In genomic region chr22:20129747-20130014, GRCh38 we compare ENCODE assay signal across 18 cellular contexts. TPM values are rescaled to one million over a fixed set of nuclear protein-coding genes. Genes with fewer than 3 reads are reported as not detected.
DNase-seq lines count a peak whose midpoint lies in the region; ATAC-seq and TF ChIP-seq lines count a peak whose summit lies in the region.
"Had no signal": no experiment of that assay in that cellular context is flagged by ENCODE, and none has a peak within 500 bp of the region (broad histone marks: within the 10 kb centered on the region; RNA-seq: fewer than 3 reads in every experiment).

No MANE protein-coding gene starts in this region.

- H3K9me3 ChIP-seq in transverse colon, result no peaks in the 10 kb centered on the region
- H3K9me3 ChIP-seq: esophagus muscularis mucosa, MG63, prostate gland had no signal

- no peak for TF ChIP-seq POLR2A in transverse colon (IDR thresholded peaks at IDR 0.05)

- H3K4me3 ChIP-seq in transverse colon, result no peak overlapping the region
- H3K4me3 ChIP-seq: esophagus muscularis mucosa, hepatocyte, MG63, neural progenitor cell, prostate gland had no signal

- in situ Hi-C loops in transverse colon (cut with MboI; ENCODE audit: low pct_ligation_motif_present in 1 of 4, low pct_unique_long_range_greater_than_20kb in 1 of 4, low sequenced_read_pairs in 3 of 4), result no loop called here

- peaks cover 0 to 5% (median under 1%) of the 10 kb centered on the region in 4 donors for H3K36me3 ChIP-seq in transverse colon
- H3K36me3 ChIP-seq: neural progenitor cell had no signal

- intact Hi-C loops in transverse colon (cut with DNase I; ENCODE audit: low total_unique reads), result loop anchor here (10.0 kb wide), 1 partner anchor 155 kb away; no protein-coding TSS in a partner anchor

- WGBS in transverse colon (ENCODE audit: low coverage in 1 of 2), 2 donors, result 73% methylated on average over 3 of the region's 3 CpGs; no CpG with 5 or more reads in 1 of the 2 donors

- TF ChIP-seq CTCF in VCaP (conservative IDR thresholded peaks at IDR 0.05) (no peak), transverse colon (IDR thresholded peaks at IDR 0.05) (no peak)

- no peaks in the 10 kb centered on the region for H3K9me3 Mint-ChIP-seq in stimulated activated naive CD8-positive, alpha-beta T cell treated with anti-CD3 and anti-CD28 coated beads, Interleukin-15, Interleukin-2, amounts not matched to agents 100 ng/mL and 50 ng/mL, for 24 hours
- no peaks in the 10 kb centered on the region for H3K9me3 Mint-ChIP-seq in naive thymus-derived CD8-positive, alpha-beta T cell
- H3K9me3 Mint-ChIP-seq: endodermal cell, neural progenitor cell had no signal

- H3K4me3 Mint-ChIP-seq in stimulated activated naive CD8-positive, alpha-beta T cell treated with anti-CD3 and anti-CD28 coated beads, Interleukin-15, Interleukin-2, amounts not matched to agents 100 ng/mL and 50 ng/mL, for 24 hours, result no peak overlapping the region
- peak overlapping the region in 4 of 10 donors; percentile 10 to 74 (median 53) for H3K4me3 Mint-ChIP-seq in naive thymus-derived CD8-positive, alpha-beta T cell

- H3K27ac ChIP-seq in VCaP, result peak overlapping the region; percentile 92; the same call in 1 of the 2 replicates
- no peak overlapping the region for H3K27ac ChIP-seq in transverse colon
- H3K27ac ChIP-seq: hepatocyte, prostate gland had no signal

- peaks cover 23% of the 10 kb centered on the region for H3K36me3 Mint-ChIP-seq in stimulated activated naive CD8-positive, alpha-beta T cell treated with anti-CD3 and anti-CD28 coated beads, Interleukin-15, Interleukin-2, amounts not matched to agents 100 ng/mL and 50 ng/mL, for 24 hours (ENCODE audit: low read depth)
- peaks cover 0 to 29% (median 0%) of the 10 kb centered on the region in 3 donors for H3K36me3 Mint-ChIP-seq in naive thymus-derived CD8-positive, alpha-beta T cell

- POLR2A ChIA-PET in naive thymus-derived CD8-positive, alpha-beta T cell (lab: Charles Lee), result interaction anchor here (1.2 to 3.3 kb wide), 4 partner anchors 11 to 176 kb away, joined by 3 to 14 read pairs (median 4); partner anchors contain the start of genes TANGO2 and TRMT2A

- peak overlapping the region; percentile 16 for H3K27ac Mint-ChIP-seq in stimulated activated naive CD8-positive, alpha-beta T cell treated with anti-CD3 and anti-CD28 coated beads, Interleukin-15, Interleukin-2, amounts not matched to agents 100 ng/mL and 50 ng/mL, for 24 hours
- H3K27ac Mint-ChIP-seq in naive thymus-derived CD8-positive, alpha-beta T cell, result peak overlapping the region in 9 of 10 donors; percentile 44 to 90 (median 71)
- H3K27ac Mint-ChIP-seq: neural progenitor cell had no signal

- peaks cover 42% of the 10 kb centered on the region for H3K4me1 Mint-ChIP-seq in stimulated activated naive CD8-positive, alpha-beta T cell treated with anti-CD3 and anti-CD28 coated beads, Interleukin-15, Interleukin-2, amounts not matched to agents 100 ng/mL and 50 ng/mL, for 24 hours (ENCODE audit: low read depth)
- H3K4me1 Mint-ChIP-seq in naive thymus-derived CD8-positive, alpha-beta T cell, result peaks cover 5 to 35% (median 26%) of the 10 kb centered on the region in 4 donors
- H3K4me1 Mint-ChIP-seq: endodermal cell had no signal

- no peak for ATAC-seq in stimulated activated naive CD8-positive, alpha-beta T cell treated with anti-CD3 and anti-CD28 coated beads, Interleukin-15, Interleukin-2, amounts not matched to agents 100 U/mL and 50 U/mL, for 24 hours
- ATAC-seq in naive thymus-derived CD8-positive, alpha-beta T cell, result no peak
- ATAC-seq in GM18868 (IDR thresholded peaks at IDR 0.05; ENCODE audit: unreplicated experiment) (no peak), HG03521 (IDR thresholded peaks at IDR 0.05; ENCODE audit: unreplicated experiment) (no peak)
- ATAC-seq: left ventricle myocardium superior had no signal

- H3K27me3 Mint-ChIP-seq in stimulated activated naive CD8-positive, alpha-beta T cell treated with anti-CD3 and anti-CD28 coated beads, Interleukin-15, Interleukin-2, amounts not matched to agents 100 ng/mL and 50 ng/mL, for 24 hours, result no peaks in the 10 kb centered on the region
- H3K27me3 Mint-ChIP-seq in naive thymus-derived CD8-positive, alpha-beta T cell, result no peaks in the 10 kb centered on the region

- no peaks in the 10 kb centered on the region for H3K27me3 ChIP-seq in transverse colon
- H3K27me3 ChIP-seq: esophagus muscularis mucosa, hepatocyte, MG63, neural progenitor cell had no signal

- peaks cover 11 to 26% (median 18%) of the 10 kb centered on the region in 4 donors for H3K4me1 ChIP-seq in transverse colon

- TF ChIP-seq EP300 in transverse colon (IDR thresholded peaks at IDR 0.05; ENCODE audit: low read depth), result no peak

- no peak for DNase-seq in stimulated activated naive CD8-positive, alpha-beta T cell treated with anti-CD3 and anti-CD28 coated beads, Interleukin-15, Interleukin-2, amounts not matched to agents 100 U/mL and 50 U/mL, for 24 hours
- no peak for DNase-seq in naive thymus-derived CD8-positive, alpha-beta T cell
- no peak for DNase-seq in transverse colon
- DNase-seq: cortex of kidney, left ventricle myocardium superior, NCI-H774 had no signal

RNA-seq across cellular contexts. Expression of gene ZDHHC8, which starts 1.9 kb away (rescaled TPM):
- 10 to 100 TPM; 93.5 to 99.2 TPM for total RNA-seq in naive thymus-derived CD8-positive, alpha-beta T cell
- 1 to 10 TPM; 1.4 to 4.6 (median 2.6) TPM for polyA plus RNA-seq in naive thymus-derived CD8-positive, alpha-beta T cell
- 10 to 100 TPM; 14.7 to 56.5 (median 17.1) TPM for total RNA-seq in transverse colon

RNA-seq across cellular contexts. Expression of gene TRMT2A, which starts 12.7 kb away (rescaled TPM):
- 100 to 1,000 TPM; 120 to 123 TPM for total RNA-seq in naive thymus-derived CD8-positive, alpha-beta T cell
- polyA plus RNA-seq in naive thymus-derived CD8-positive, alpha-beta T cell, result 10 to 100 TPM; 24.8 to 36.8 (median 32.5) TPM
- total RNA-seq in transverse colon, result 10 to 100 TPM; 38.6 to 77.4 (median 46.5) TPM

RNA-seq across cellular contexts. Expression of gene RANBP1, which starts 13.8 kb away (rescaled TPM):
- 10 to 100 TPM; 64.0 to 67.0 TPM for total RNA-seq in naive thymus-derived CD8-positive, alpha-beta T cell
- 100 to 1,000 TPM in 1 of 3 donors, 10 to 100 TPM in 2; 72.5 to 106 (median 92.7) TPM for polyA plus RNA-seq in naive thymus-derived CD8-positive, alpha-beta T cell
- 100 to 1,000 TPM in 3 of 4 donors, 10 to 100 TPM in 1; 45.6 to 128 (median 106) TPM for total RNA-seq in transverse colon

RNA-seq across cellular contexts. Expression of gene CCDC188, which starts 21.2 kb away (rescaled TPM):
- total RNA-seq in naive thymus-derived CD8-positive, alpha-beta T cell, result not detected
- not detected for polyA plus RNA-seq in naive thymus-derived CD8-positive, alpha-beta T cell
- total RNA-seq in transverse colon, result under 1 TPM in 1 of 4 donors, not detected in 3; 0.41 TPM
- total RNA-seq: bronchial epithelial cell, endodermal cell, hepatocyte, skeletal muscle tissue had no signal
- polyA plus RNA-seq: hepatocyte had no signal

RNA-seq across cellular contexts. Expression of gene DGCR8, which starts 49.6 kb away (rescaled TPM):
- 10 to 100 TPM; 51.3 to 53.3 TPM for total RNA-seq in naive thymus-derived CD8-positive, alpha-beta T cell
- 1 to 10 TPM; 4.0 to 6.0 (median 4.4) TPM for polyA plus RNA-seq in naive thymus-derived CD8-positive, alpha-beta T cell
- total RNA-seq in transverse colon, result 100 to 1,000 TPM in 1 of 4 donors, 10 to 100 TPM in 3; 34.3 to 182 (median 64.7) TPM
